Comparison of ENCODE assay signal across 20 cellular contexts in the genomic region with DNA sequence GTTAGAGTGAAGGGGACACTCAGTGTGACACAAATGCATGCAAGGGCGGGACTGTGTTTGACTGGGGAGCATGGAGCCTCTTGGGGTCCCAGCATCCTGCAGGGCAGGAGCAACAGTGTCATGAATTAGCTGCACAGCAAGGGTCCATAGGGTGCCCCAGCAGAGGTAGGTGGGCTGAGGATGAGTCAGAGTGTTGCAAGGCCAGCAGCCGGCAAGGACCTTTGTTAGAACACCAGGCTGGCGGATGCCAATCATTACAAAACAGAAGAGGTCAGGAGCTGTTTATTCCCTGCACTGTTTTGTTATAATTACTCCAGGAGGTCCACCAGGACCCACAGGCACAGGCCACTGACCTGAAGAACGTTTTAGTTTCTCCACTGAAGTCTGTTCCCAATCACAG.
"Had no signal": no experiment of that assay in that cellular context is flagged by ENCODE, and none has a peak within 500 bp of the region (broad histone marks: within the 10 kb centered on the region; RNA-seq: fewer than 3 reads in every experiment).

No MANE protein-coding gene starts in this region.

- H3K9me3 Mint-ChIP-seq: memory B cell; natural killer cell; neural crest cell; stimulated activated naive B cell treated with anti-CD40 and anti-IgM and Interleukin-4, amounts not matched to agents 10 μg/mL and 1 μg/mL and 100 μg/mL, for 72 hours had no signal

- ATAC-seq: heart right ventricle; left cardiac atrium; natural killer cell; right cardiac atrium; stimulated activated naive B cell treated with anti-CD40 and anti-IgM and Interleukin-4, amounts not matched to agents 10 μg/mL and 1 μg/mL and 100 μg/mL, for 72 hours had no signal

- H3K4me3 Mint-ChIP-seq: memory B cell; natural killer cell; neural crest cell; stimulated activated naive B cell treated with anti-CD40 and anti-IgM and Interleukin-4, amounts not matched to agents 10 μg/mL and 1 μg/mL and 100 μg/mL, for 72 hours had no signal

- H3K36me3 Mint-ChIP-seq: memory B cell; natural killer cell; stimulated activated naive B cell treated with anti-CD40 and anti-IgM and Interleukin-4, amounts not matched to agents 10 μg/mL and 1 μg/mL and 100 μg/mL, for 72 hours had no signal

- H3K27ac Mint-ChIP-seq: memory B cell; natural killer cell; stimulated activated naive B cell treated with anti-CD40 and anti-IgM and Interleukin-4, amounts not matched to agents 10 μg/mL and 1 μg/mL and 100 μg/mL, for 72 hours had no signal

- H3K4me1 Mint-ChIP-seq: memory B cell had no signal

- DNase-seq: dermis blood vessel endothelial cell; effector memory CD4-positive, alpha-beta T cell; esophagus squamous epithelium; foreskin melanocyte; glutamatergic neuron; heart right ventricle; hippocampal formation; left cardiac atrium; left ventricle myocardium superior; natural killer cell; nucleus accumbens; right cardiac atrium; spleen; stimulated activated CD4-positive, alpha-beta T cell treated with anti-CD3 and anti-CD28 coated beads, Interleukin-2, amount 100 ng/mL, for 48 hours; stimulated activated naive B cell treated with anti-CD40 and anti-IgM and Interleukin-4, amounts not matched to agents 10 μg/mL and 1 μg/mL and 100 μg/mL, for 72 hours; stomach; thyroid gland; trophoblast cell had no signal
